Comparison of ENCODE assay signal across 8 cellular contexts in genomic region chr17:66713533-66714042, GRCh38.
DNase-seq lines count a peak whose midpoint lies in the region; ATAC-seq, FAIRE-seq and TF ChIP-seq lines count a peak whose summit lies in the region.

No MANE protein-coding gene starts in this region.

- FAIRE-seq in GM12878 (lab: Jason Lieb, UNC), result peak; percentile 38

- TF ChIP-seq POLR2A in GM12878 (IDR thresholded peaks at IDR 0.05; ENCODE audit: low read depth, low read length) (no peak), erythroblast (IDR thresholded peaks at IDR 0.05; ENCODE audit: low read length) (no peak)

- H3K4me2 ChIP-seq in GM12878 (ENCODE audit: control insufficient read depth, insufficient read depth), result peak overlapping the region; percentile 65

- no TSS peak for BruUV-seq in GM12878 (replicated peaks; lab: Mats Ljungman, UMichigan)

- WGBS in GM12878 (ENCODE audit: insufficient coverage, insufficient replicate concordance, low lambda C conversion rate, missing lambda C conversion rate), result 9% methylated on average over 6 of the region's 6 CpGs

- H3K4me1 ChIP-seq in CD4-positive, alpha-beta memory T cell (ENCODE audit: insufficient read depth, low read length), result peaks cover 12% of the 10 kb centered on the region
- peaks cover 26% of the 10 kb centered on the region for H3K4me1 ChIP-seq in GM12878 (ENCODE audit: control insufficient read depth, insufficient read depth, low read length)

- H3K4me3 Mint-ChIP-seq in CD4-positive, alpha-beta memory T cell, result peak overlapping the region in 2 of 8 donors; percentile 33 to 39

- no peaks in the 10 kb centered on the region for H3K36me3 ChIP-seq in CD4-positive, alpha-beta memory T cell (ENCODE audit: insufficient read depth, low read length)
- no peaks in the 10 kb centered on the region for H3K36me3 ChIP-seq in GM12878 (ENCODE audit: control insufficient read depth in 2 of 2, insufficient read depth in 2 of 2, low read length in 1 of 2)

- RAD21 ChIA-PET in GM12878 (lab: Charles Lee; ENCODE audit: unreplicated experiment), result interaction anchor here (0.6 to 3.8 kb wide), 26 partner anchors 9 to 892 kb away, joined by 3 to 69 read pairs (median 4); no protein-coding TSS in a partner anchor

- no peak for TF ChIP-seq CTCF in GM12878 (IDR thresholded peaks at IDR 0.05 in 2 of 3, conservative IDR thresholded peaks at IDR 0.05 in 1 of 3; ENCODE audit: control insufficient read depth in 2 of 3, extremely low read depth in 1 of 3, insufficient read depth in 1 of 3, low read depth in 3 of 3, low read length in 3 of 3)

- H3K27me3 ChIP-seq in CD4-positive, alpha-beta memory T cell (ENCODE audit: insufficient read depth, low read length), result no peaks in the 10 kb centered on the region
- H3K27me3 ChIP-seq in GM12878 (replicated peaks in 1 of 2; ENCODE audit: control insufficient read depth in 2 of 2, insufficient read depth in 2 of 2, low read length in 1 of 2), result no peaks in the 10 kb centered on the region

- no peaks in the 10 kb centered on the region for H3K79me2 ChIP-seq in GM12878 (ENCODE audit: control insufficient read depth, insufficient read depth, low read length)

- H3K27me3 Mint-ChIP-seq in CD4-positive, alpha-beta memory T cell, result no peaks in the 10 kb centered on the region

- no peak for DNase-seq in CD4-positive, alpha-beta memory T cell
- DNase-seq in GM12878 (ENCODE audit: low read depth, low spot score) (peak; percentile 85), KG1 (lab: John Stamatoyannopoulos, UW) (no peak), NCI-H524 (lab: John Stamatoyannopoulos, UW) (no peak), medulla oblongata (ENCODE audit: extremely low spot score) (no peak), erythroblast (lab: John Stamatoyannopoulos, UW) (no peak)

- H3K27ac ChIP-seq in CD4-positive, alpha-beta memory T cell (ENCODE audit: low read depth, low read length), result no peak overlapping the region
- peak overlapping the region; percentile 62 for H3K27ac ChIP-seq in GM12878 (ENCODE audit: control insufficient read depth, insufficient read depth)

- H4K20me1 ChIP-seq in GM12878 (ENCODE audit: control insufficient read depth, insufficient read depth), result no peaks in the 10 kb centered on the region

- CTCF ChIA-PET in CD4-positive, alpha-beta memory T cell (lab: Charles Lee; ENCODE audit: partially characterized antibody), result interaction anchor here (0.8 to 1.7 kb wide), 4 partner anchors 9 to 191 kb away, joined by 3 to 4 read pairs (median 4); no protein-coding TSS in a partner anchor
- CTCF ChIA-PET in GM12878 (lab: Yijun Ruan, JAX), result interaction anchor here (0.6 to 5.8 kb wide), 13 partner anchors 9 to 458 kb away, joined by 3 to 56 read pairs (median 7); no protein-coding TSS in a partner anchor

- H3K9me3 Mint-ChIP-seq in CD4-positive, alpha-beta memory T cell, result no peaks in the 10 kb centered on the region

- peaks cover 22 to 23% of the 10 kb centered on the region in 2 donors for H3K36me3 Mint-ChIP-seq in CD4-positive, alpha-beta memory T cell

- H3K9ac ChIP-seq in GM12878 (ENCODE audit: control insufficient read depth, insufficient read depth, low read length), result no peak overlapping the region

- peak; percentile 99 to 100 for TF ChIP-seq EP300 in GM12878 (IDR thresholded peaks at IDR 0.05; ENCODE audit: borderline replicate concordance in 1 of 2, control insufficient read depth in 1 of 2, low read depth in 2 of 2, low read length in 2 of 2)

- H3K4me3 ChIP-seq in CD4-positive, alpha-beta memory T cell (ENCODE audit: low read length in 2 of 2), result no peak overlapping the region
- H3K4me3 ChIP-seq in GM12878, result no peak overlapping the region

- in situ Hi-C loops in GM12878 (cut with MboI), result loop anchor here (10.0 to 25.0 kb wide), 3 partner anchors 724 to 924 kb away; no protein-coding TSS in a partner anchor

- H3K27ac Mint-ChIP-seq in CD4-positive, alpha-beta memory T cell, result peak overlapping the region in 5 of 7 donors; percentile 10 to 74 (median 65)

- H2AFZ ChIP-seq in GM12878 (ENCODE audit: control insufficient read depth, low read depth, low read length), result no peak overlapping the region

- SMC1A ChIA-PET in GM12878 (lab: Charles Lee; ENCODE audit: uncharacterized antibody, unreplicated experiment), result interaction anchor here (0.7 to 4.5 kb wide), 16 partner anchors 9 to 1003 kb away, joined by 3 to 53 read pairs (median 4); no protein-coding TSS in a partner anchor

- TF ChIP-seq RAD21 in GM12878 (IDR thresholded peaks at IDR 0.05; ENCODE audit: insufficient read depth, low read depth, low read length), result no peak

- no peaks in the 10 kb centered on the region for H3K9me3 ChIP-seq in CD4-positive, alpha-beta memory T cell (ENCODE audit: control insufficient read depth in 1 of 2, low read length in 2 of 2)
- no peaks in the 10 kb centered on the region for H3K9me3 ChIP-seq in GM12878 (replicated peaks; ENCODE audit: control insufficient read depth, insufficient read depth, low read length)

- peak; percentile 60 for ATAC-seq in GM19035 (IDR thresholded peaks at IDR 0.05; ENCODE audit: unreplicated experiment)
- ATAC-seq in HG03095 (IDR thresholded peaks at IDR 0.05; ENCODE audit: unreplicated experiment), result peak; percentile 86
- peak; percentile 77 for ATAC-seq in GM12878

- peaks cover 16 to 45% (median 30%) of the 10 kb centered on the region in 4 donors for H3K4me1 Mint-ChIP-seq in CD4-positive, alpha-beta memory T cell

- intact Hi-C loops in CD4-positive, alpha-beta memory T cell (cut with micrococcal nuclease), result no loop called here
- intact Hi-C loops in GM12878 (cut with micrococcal nuclease; ENCODE audit: unreplicated experiment), result loop anchor here (1.0 to 10.0 kb wide), 7 partner anchors 8 to 861 kb away; partner anchors contain the start of gene PITPNC1

- POLR2A ChIA-PET in CD4-positive, alpha-beta memory T cell (lab: Charles Lee; ENCODE audit: partially characterized antibody), result no interaction called here
- POLR2A ChIA-PET in GM12878 (lab: Charles Lee), result interaction anchor here (0.5 to 3.2 kb wide), 5 partner anchors 9 to 528 kb away, joined by 3 to 23 read pairs (median 4); no protein-coding TSS in a partner anchor

TF ChIP-seq in GM12878, 131 proteins besides CTCF, POLR2A, EP300 and RAD21 (continues in another document):
- TF ChIP-seq SRF (IDR thresholded peaks at IDR 0.05; ENCODE audit: low read depth in 2 of 2, low read length in 2 of 2), result no peak
- TF ChIP-seq TCF12 (IDR thresholded peaks at IDR 0.05; ENCODE audit: low read depth, low read length), result peak; percentile 91
- TF ChIP-seq ZBTB33 (IDR thresholded peaks at IDR 0.05), result no peak
- peak; percentile 45; the same call in 1 of the 2 replicates for TF ChIP-seq RAD51 (IDR thresholded peaks at IDR 0.05)
- no peak for TF ChIP-seq LARP7 (IDR thresholded peaks at IDR 0.05)
- peak; percentile 60 for TF ChIP-seq JUND (IDR thresholded peaks at IDR 0.05; ENCODE audit: low read depth, low read length)
- TF ChIP-seq IKZF2 (IDR thresholded peaks at IDR 0.05), result peak; percentile 98 to 99
- TF ChIP-seq JUNB (IDR thresholded peaks at IDR 0.05), result peak; percentile 56; the same call in 1 of the 2 replicates
- TF ChIP-seq ESRRA (IDR thresholded peaks at IDR 0.05; ENCODE audit: low read length), result no peak
- TF ChIP-seq KLF5 (IDR thresholded peaks at IDR 0.05; ENCODE audit: partially characterized antibody), result peak; percentile 87
- 0 out of 3 replicates have a peak, but pooled peaks have one; percentile 63 for TF ChIP-seq POU2F2 (IDR thresholded peaks at IDR 0.05; ENCODE audit: borderline replicate concordance, low read depth, low read length)
- TF ChIP-seq MXI1 (IDR thresholded peaks at IDR 0.05; ENCODE audit: low read depth, low read length), result peak; percentile 82
- no peak for TF ChIP-seq SUPT20H (IDR thresholded peaks at IDR 0.05; ENCODE audit: borderline replicate concordance, control insufficient read depth, low read depth, low read length)
- TF ChIP-seq BHLHE40 (IDR thresholded peaks at IDR 0.05; ENCODE audit: borderline replicate concordance in 1 of 2, low read depth in 2 of 2, low read length in 1 of 2), result peak; percentile 88 to 91
- TF ChIP-seq E2F8 (IDR thresholded peaks at IDR 0.05; ENCODE audit: low read depth, partially characterized antibody), result peak; percentile 54
